In genomic region chrX:119605739-119606507, GRCh38 we compare ENCODE assay signal across 8 cellular contexts. TPM values are rescaled to one million over a fixed set of nuclear protein-coding genes. Genes with fewer than 3 reads are reported as not detected.
DNase-seq lines count a peak whose midpoint lies in the region; ATAC-seq and TF ChIP-seq lines count a peak whose summit lies in the region.

Gene NKRF (minus strand): TSS chrX:119606424.

- H3K27ac ChIP-seq in right atrium auricular region (peak within 1 kb of the TSS; percentile 87 to 91), rectal smooth muscle tissue (ENCODE audit: low read depth, low read length) (peak within 1 kb of the TSS; percentile 88)

- H3K27ac Mint-ChIP-seq in T-cell = peak within 1 kb of the TSS; percentile 94

- H3K27me3 Mint-ChIP-seq in T-cell = no peaks in the 10 kb centered on the region

- peaks cover 0 to 5% of the 10 kb centered on the region in 2 donors for H3K4me1 ChIP-seq in right atrium auricular region
- no peaks in the 10 kb centered on the region for H3K4me1 ChIP-seq in rectal smooth muscle tissue (ENCODE audit: control insufficient read depth, insufficient read depth, low read length)

- POLR2A ChIA-PET in HEK293T (lab: Yijun Ruan, JAX) = interaction anchor here (0.8 to 1.7 kb wide), 13 partner anchors 10 to 186 kb away, joined by 3 to 9 read pairs (median 4); partner anchors contain the start of genes RPL39, SOWAHD and UBE2A
- POLR2A ChIA-PET in T-cell (lab: Charles Lee) = interaction anchor here (0.5 to 1.9 kb wide), 9 partner anchors 14 to 241 kb away, joined by 3 to 11 read pairs (median 8); partner anchors contain the start of genes RPL39 (in 1 of the 2) and UBE2A (in 1 of the 2)

- no peak for TF ChIP-seq CTCF in right atrium auricular region (IDR thresholded peaks at IDR 0.05)

- H3K9me3 ChIP-seq in right atrium auricular region = no peaks in the 10 kb centered on the region

- H3K9me3 Mint-ChIP-seq in T-cell = no peaks in the 10 kb centered on the region

- peak; percentile 91 for DNase-seq in HEK293T (ENCODE audit: extremely low spot score)
- DNase-seq in MV-4-11 (lab: John Stamatoyannopoulos, UW) = peak; percentile 87
- DNase-seq in T-cell = peak; percentile 78 to 91 (median 87)
- peak; percentile 50 for DNase-seq in amniotic stem cell (lab: John Stamatoyannopoulos, UW)
- DNase-seq in right atrium auricular region (ENCODE audit: low spot score) = peak; percentile 93
- no peak for DNase-seq in superior temporal gyrus (ENCODE audit: extremely low spot score)

- peak within 1 kb of the TSS; percentile 89 to 93 (median 89) for H3K4me3 Mint-ChIP-seq in T-cell

- H3K4me1 Mint-ChIP-seq in T-cell = peaks cover 36 to 47% (median 36%) of the 10 kb centered on the region in 3 donors

- no peaks in the 10 kb centered on the region for H3K36me3 ChIP-seq in right atrium auricular region
- H3K36me3 ChIP-seq in rectal smooth muscle tissue (ENCODE audit: control insufficient read depth, insufficient read depth, low read length) = no peaks in the 10 kb centered on the region

- peak within 1 kb of the TSS; percentile 93 for H3K9ac ChIP-seq in rectal smooth muscle tissue (ENCODE audit: low read length)

- CTCF ChIA-PET in HEK293T (lab: Yijun Ruan, JAX) = interaction anchor here (0.5 to 1.2 kb wide), 4 partner anchors 38 to 123 kb away, joined by 3 read pairs; no protein-coding TSS in a partner anchor
- CTCF ChIA-PET in T-cell (lab: Charles Lee) = interaction anchor here (0.5 to 1.0 kb wide), 9 partner anchors 17 to 342 kb away, joined by 3 to 6 read pairs (median 3); no protein-coding TSS in a partner anchor

- TF ChIP-seq POLR2A in GM10847 (IDR thresholded peaks at IDR 0.05; ENCODE audit: extremely low read depth, insufficient read length) = peak; percentile 71

- H3K36me3 Mint-ChIP-seq in T-cell = peaks cover 3% of the 10 kb centered on the region

- ATAC-seq in T-cell (replicated peaks in 1 of 4) = peak; percentile 81 to 84 (median 82)

- no peaks in the 10 kb centered on the region for H3K27me3 ChIP-seq in right atrium auricular region
- H3K27me3 ChIP-seq in rectal smooth muscle tissue (ENCODE audit: control insufficient read depth, insufficient read depth, low read length) = no peaks in the 10 kb centered on the region

- H3K4me3 ChIP-seq in right atrium auricular region = peak within 1 kb of the TSS; percentile 63 to 72
- H3K4me3 ChIP-seq in rectal smooth muscle tissue (ENCODE audit: low read length) = peak within 1 kb of the TSS; percentile 94

TF ChIP-seq in HEK293T, 16 proteins besides CTCF, POLR2A, EP300 and RAD21:
- TF ChIP-seq NFRKB (IDR thresholded peaks at IDR 0.05) (no peak), ARNT (IDR thresholded peaks at IDR 0.05) (no peak), L3MBTL2 (conservative IDR thresholded peaks at IDR 0.05) (no peak; the same call in 1 of the 2 replicates), ELF4 (IDR thresholded peaks at IDR 0.05) (peak; percentile 57; the same call in 1 of the 2 replicates), ZNF384 (IDR thresholded peaks at IDR 0.05) (no peak; the same call in 1 of the 2 replicates), CTBP1 (IDR thresholded peaks at IDR 0.05; ENCODE audit: borderline replicate concordance) (no peak), FOXK2 (IDR thresholded peaks at IDR 0.05) (no peak)
- TF ChIP-seq, protein P1, sequence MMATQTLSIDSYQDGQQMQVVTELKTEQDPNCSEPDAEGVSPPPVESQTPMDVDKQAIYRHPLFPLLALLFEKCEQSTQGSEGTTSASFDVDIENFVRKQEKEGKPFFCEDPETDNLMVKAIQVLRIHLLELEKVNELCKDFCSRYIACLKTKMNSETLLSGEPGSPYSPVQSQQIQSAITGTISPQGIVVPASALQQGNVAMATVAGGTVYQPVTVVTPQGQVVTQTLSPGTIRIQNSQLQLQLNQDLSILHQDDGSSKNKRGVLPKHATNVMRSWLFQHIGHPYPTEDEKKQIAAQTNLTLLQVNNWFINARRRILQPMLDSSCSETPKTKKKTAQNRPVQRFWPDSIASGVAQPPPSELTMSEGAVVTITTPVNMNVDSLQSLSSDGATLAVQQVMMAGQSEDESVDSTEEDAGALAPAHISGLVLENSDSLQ (IDR thresholded peaks at IDR 0.05) = no peak

RNA-seq across cellular contexts. Expression of gene NKRF, which starts in this region (rescaled TPM):
- total RNA-seq in T-cell (10 to 100 TPM; 13.0 to 14.2 (median 13.7) TPM), right atrium auricular region (1 to 10 TPM; 3.3 to 4.7 TPM)
